Comparison of ENCODE assay signal across 38 cellular contexts in the genomic region with DNA sequence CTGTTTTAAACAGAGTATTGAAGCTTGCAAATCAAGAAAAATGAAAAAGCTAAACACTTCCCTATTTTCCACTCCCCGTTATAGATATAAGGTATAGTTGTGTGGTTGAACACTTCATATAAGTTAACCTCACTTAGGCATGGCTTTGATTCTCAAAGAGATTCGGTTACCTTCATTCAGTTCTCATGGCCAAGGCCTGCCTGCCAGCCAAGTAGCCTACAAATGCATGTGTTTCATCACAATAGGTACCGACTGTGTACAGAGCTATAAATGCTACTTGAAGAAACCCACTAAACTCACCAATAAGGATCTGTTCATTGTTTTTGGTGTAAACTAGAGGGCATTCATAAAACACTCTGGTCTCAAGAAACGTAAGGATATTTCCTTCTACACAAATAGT. TPM values are rescaled to one million over a fixed set of nuclear protein-coding genes. Genes with fewer than 3 reads are reported as not detected.
"Had no signal": no experiment of that assay in that cellular context is flagged by ENCODE, and none has a peak within 500 bp of the region (broad histone marks: within the 10 kb centered on the region; RNA-seq: fewer than 3 reads in every experiment).

No MANE protein-coding gene starts in this region.

- H3K4me3 ChIP-seq: adrenal gland, ascending aorta, body of pancreas, breast epithelium, cardiac muscle cell had no signal

- H3K9me3 ChIP-seq: adrenal gland, ascending aorta, body of pancreas, breast epithelium had no signal

- H3K27ac ChIP-seq: adrenal gland, ascending aorta, body of pancreas, brain microvascular endothelial cell, breast epithelium, cardiac muscle cell had no signal

- H3K27me3 ChIP-seq: adrenal gland, ascending aorta, body of pancreas, brain microvascular endothelial cell, breast epithelium, cardiac muscle cell had no signal

- H3K36me3 ChIP-seq: adrenal gland, ascending aorta, brain microvascular endothelial cell, breast epithelium, cardiac muscle cell had no signal

- H3K4me1 ChIP-seq: adrenal gland, ascending aorta, body of pancreas, breast epithelium had no signal

- DNase-seq: activated effector memory CD4-positive, alpha-beta T cell treated with anti-CD3 and anti-CD28 coated beads, Interleukin-2, amount 50 U/mL, for 16 hours; activated effector memory CD4-positive, alpha-beta T cell treated with Interleukin-2 at 50 U/mL for 16 hours; activated gamma-delta T cell; activated gamma-delta T cell treated with Interleukin-2 at 50 U/mL for 16 hours; activated naive CD4-positive, alpha-beta T cell; activated naive CD4-positive, alpha-beta T cell treated with anti-CD3 and anti-CD28 coated beads for 36 hours; activated naive CD4-positive, alpha-beta T cell treated with anti-CD3 and anti-CD28 coated beads, Interleukin-2, amount 10 ng/mL, durations not matched to agents 7 days and 5 days; activated naive CD4-positive, alpha-beta T cell treated with anti-CD3 and anti-CD28 coated beads, Interleukin-2, amount 50 U/mL, for 16 hours; activated naive CD4-positive, alpha-beta T cell treated with Interleukin-2 at 50 U/mL for 16 hours; activated naive CD8-positive, alpha-beta T cell treated with anti-CD3 and anti-CD28 coated beads for 36 hours; activated naive CD8-positive, alpha-beta T cell treated with anti-CD3 and anti-CD28 coated beads, Interleukin-2, amount 10 ng/mL, durations not matched to agents 7 days and 5 days; activated naive CD8-positive, alpha-beta T cell treated with anti-CD3 and anti-CD28 coated beads, Interleukin-2, amount 50 U/mL, for 24 hours; activated T-cell treated with anti-CD3 and anti-CD28 coated beads, Interleukin-2, amount 50 U/mL, for 24 hours; activated T-cell treated with anti-CD3 and anti-CD28 coated beads, Interleukin-2, amount 50 U/mL, for 4 hours; activated T-cell treated with anti-CD3 and anti-CD28 coated beads, Interleukin-2, amount 50 U/mL, for 48 hours; activated T-cell treated with anti-CD3 and anti-CD28 coated beads, Interleukin-2, amount 50 U/mL, for 72 hours; adrenal gland; amniotic stem cell; amygdala; anterior cingulate cortex; aorta; body of pancreas; brain microvascular endothelial cell; caudate nucleus; central memory CD4-positive, alpha-beta T cell; cerebellar nuclear complex had no signal

- ATAC-seq: activated naive CD4-positive, alpha-beta T cell treated with anti-CD3 and anti-CD28 coated beads, Interleukin-2, amount 50 U/mL, for 72 hours; activated naive CD8-positive, alpha-beta T cell treated with anti-CD3 and anti-CD28 coated beads, Interleukin-2, amount 50 U/mL, for 24 hours; activated T-cell treated with anti-CD3 and anti-CD28 coated beads, Interleukin-2, amount 50 U/mL, for 4 hours; activated T-cell treated with anti-CD3 and anti-CD28 coated beads, Interleukin-2, amount 50 U/mL, for 72 hours; activated T-helper 17 cell treated with anti-CD3 and anti-CD28 coated beads, Interleukin-2, amount 50 U/mL, for 72 hours; body of pancreas had no signal

RNA-seq across cellular contexts. Expression of a gene that starts 43.5 kb away (rescaled TPM):
- total RNA-seq: activated naive CD4-positive, alpha-beta T cell treated with anti-CD3 and anti-CD28 coated beads for 36 hours; activated naive CD4-positive, alpha-beta T cell treated with anti-CD3 and anti-CD28 coated beads, Interleukin-2, amount 50 U/mL, for 72 hours; activated naive CD8-positive, alpha-beta T cell treated with anti-CD3 and anti-CD28 coated beads for 36 hours; activated naive CD8-positive, alpha-beta T cell treated with anti-CD3 and anti-CD28 coated beads, Interleukin-2, amount 10 ng/mL, durations not matched to agents 7 days and 5 days; activated T-cell treated with anti-CD3 and anti-CD28 coated beads, Interleukin-2, amount 50 U/mL, for 4 hours; activated T-cell treated with anti-CD3 and anti-CD28 coated beads, Interleukin-2, amount 50 U/mL, for 72 hours; activated T-helper 1 cell treated with anti-CD3 and anti-CD28 coated beads, Interleukin-12 subunit alpha, Interleukin-12 subunit beta, Interleukin-2, Interleukin-4 antibody, amounts not matched to agents 30 ng/mL and 10 ng/mL and 1 ng/mL, durations not matched to agents 14 hours and 24 hours and 36 hours; activated T-helper 17 cell treated with anti-CD3 and anti-CD28 coated beads, Interleukin-2, amount 50 U/mL, for 72 hours; activated T-helper 2 cell treated with anti-CD3 and anti-CD28 coated beads, Interferon-gamma antibody, Interleukin-2, Interleukin-4, amounts not matched to agents 10 μg/mL and 5 μg/mL and 100 μg/mL, durations not matched to agents 14 hours and 24 hours and 36 hours; adrenal gland; ascending aorta; astrocyte; body of pancreas; breast epithelium; bronchial epithelial cell; cardiac muscle cell; cardiac septum; chondrocyte had no signal
- polyA plus RNA-seq: adipose tissue, adrenal gland, cardiac muscle cell had no signal

RNA-seq across cellular contexts. Expression of a gene that starts 55.8 kb away (rescaled TPM):
- total RNA-seq: activated naive CD8-positive, alpha-beta T cell treated with anti-CD3 and anti-CD28 coated beads, Interleukin-2, amount 10 ng/mL, durations not matched to agents 7 days and 5 days had no signal
